In the genomic region with DNA sequence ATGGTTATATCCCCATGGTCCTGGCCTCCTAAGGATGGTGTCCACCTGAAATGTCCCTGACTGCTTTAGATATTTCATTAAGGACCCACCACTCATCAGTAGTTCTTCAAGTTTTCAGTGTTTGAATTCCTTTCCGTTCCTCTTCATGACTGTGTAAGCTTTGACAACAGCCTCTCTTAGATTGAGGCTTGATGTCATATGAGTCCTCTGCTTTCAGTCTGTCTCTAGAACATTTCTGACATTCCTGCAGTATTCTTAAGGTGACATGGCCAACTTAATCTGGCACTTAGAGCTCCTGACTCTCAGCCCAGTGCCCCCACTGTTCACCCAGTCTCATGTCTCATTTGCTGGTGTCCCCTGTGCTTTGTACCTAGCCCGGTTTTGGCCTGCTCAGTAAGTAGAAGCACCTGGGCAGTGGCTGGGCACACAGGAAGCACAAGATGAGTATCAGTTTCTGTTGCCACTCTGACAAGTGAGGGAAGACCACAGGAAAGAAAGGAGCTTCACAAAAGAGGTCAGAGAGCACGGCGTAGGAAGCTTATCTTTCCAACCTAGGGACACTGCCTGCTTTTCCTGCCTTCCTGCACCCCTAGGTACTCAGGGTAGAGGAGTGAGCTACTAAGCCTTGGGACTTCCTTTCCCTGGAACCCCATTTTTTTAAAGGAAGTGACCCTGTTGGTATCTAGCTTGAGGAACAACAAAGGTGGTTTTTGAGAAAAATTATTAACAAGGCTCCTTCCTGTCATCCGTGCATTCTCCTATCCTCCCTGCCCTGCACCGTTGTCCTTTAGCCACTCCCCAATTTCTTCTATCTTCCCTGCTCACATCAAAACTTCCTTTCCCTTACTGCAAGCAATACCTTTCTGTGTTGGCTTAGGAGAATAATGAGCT, we compare ENCODE assay signal across 8 cellular contexts.
DNase-seq lines count a peak whose midpoint lies in the region; ATAC-seq and TF ChIP-seq lines count a peak whose summit lies in the region.

No MANE protein-coding gene starts in this region.

- peak overlapping the region in 1 of 2 experiments; percentile 54; a peak in 2 of 4 replicates for H3K4me3 ChIP-seq in DND-41 (ENCODE audit: low read depth in 1 of 2, low read length in 2 of 2)
- no peak overlapping the region for H3K4me3 ChIP-seq in HUES6 (ENCODE audit: low read depth, low read length)
- peak overlapping the region in 2 of 4 donors; percentile 33 to 61 for H3K4me3 ChIP-seq in esophagus squamous epithelium
- H3K4me3 ChIP-seq in smooth muscle cell, result no peak overlapping the region

- TF ChIP-seq POLR2A in esophagus squamous epithelium (IDR thresholded peaks at IDR 0.05), result peak in 1 of 4 donors; percentile 50

- H3K79me2 ChIP-seq in DND-41 (ENCODE audit: insufficient read depth, low read length) (peaks cover 33% of the 10 kb centered on the region), smooth muscle cell (ENCODE audit: low read depth) (peaks cover 7% of the 10 kb centered on the region)

- no peaks in the 10 kb centered on the region for H3K36me3 Mint-ChIP-seq in glutamatergic neuron (ENCODE audit: unreplicated experiment)

- H3K36me3 ChIP-seq in DND-41 (ENCODE audit: insufficient read depth, low read length), result peaks cover 38% of the 10 kb centered on the region
- H3K36me3 ChIP-seq in HUES6 (ENCODE audit: control insufficient read depth, insufficient read depth, low read length), result peaks cover 38% of the 10 kb centered on the region
- peaks cover 4 to 93% (median 20%) of the 10 kb centered on the region in 3 donors for H3K36me3 ChIP-seq in esophagus squamous epithelium
- no peaks in the 10 kb centered on the region for H3K36me3 ChIP-seq in smooth muscle cell (ENCODE audit: low read depth)

- no peaks in the 10 kb centered on the region for H3K9me3 Mint-ChIP-seq in glutamatergic neuron (ENCODE audit: unreplicated experiment)

- H3K4me2 ChIP-seq in DND-41 (ENCODE audit: insufficient read depth, low read length), result peak overlapping the region; percentile 75
- H3K4me2 ChIP-seq in smooth muscle cell, result no peak overlapping the region

- H3K9ac ChIP-seq in DND-41 (ENCODE audit: low read depth, low read length) (peak overlapping the region; percentile 71), HUES6 (ENCODE audit: low read length) (no peak overlapping the region), smooth muscle cell (ENCODE audit: low read depth) (no peak overlapping the region)

- H4K20me1 ChIP-seq in DND-41 (ENCODE audit: insufficient read depth, low read length) (no peaks in the 10 kb centered on the region), smooth muscle cell (ENCODE audit: low read depth) (no peaks in the 10 kb centered on the region)

- H3K9me3 ChIP-seq in DND-41 (ENCODE audit: insufficient read depth, low read length, severe bottlenecking) (no peaks in the 10 kb centered on the region), HUES6 (ENCODE audit: control insufficient read depth, insufficient read depth, low read depth, low read length) (no peaks in the 10 kb centered on the region), esophagus squamous epithelium (no peaks in the 10 kb centered on the region), smooth muscle cell (replicated peaks; ENCODE audit: low read depth) (no peaks in the 10 kb centered on the region)

- H3K4me1 Mint-ChIP-seq in glutamatergic neuron (ENCODE audit: low read depth, unreplicated experiment), result peaks cover 2% of the 10 kb centered on the region

- TF ChIP-seq CTCF in DND-41 (IDR thresholded peaks at IDR 0.05; ENCODE audit: borderline replicate concordance, extremely low read depth, low read length, poor library complexity, severe bottlenecking), result no peak
- no peak for TF ChIP-seq CTCF in esophagus squamous epithelium (IDR thresholded peaks at IDR 0.05)
- TF ChIP-seq CTCF in glutamatergic neuron (IDR thresholded peaks at IDR 0.05; ENCODE audit: partially characterized antibody, unreplicated experiment), result no peak
- TF ChIP-seq CTCF in smooth muscle cell (IDR thresholded peaks at IDR 0.05; ENCODE audit: borderline replicate concordance, insufficient read depth, poor library complexity, severe bottlenecking), result no peak

- no peak overlapping the region for H3K4me3 Mint-ChIP-seq in glutamatergic neuron (ENCODE audit: unreplicated experiment)

- intact Hi-C loops in esophagus squamous epithelium (cut with DNase I), result no loop called here

- H3K27ac ChIP-seq in DND-41 (ENCODE audit: low read length) (peak overlapping the region; percentile 86), HUES6 (ENCODE audit: low read depth, low read length) (peak overlapping the region; percentile 23; the same call in 1 of the 2 replicates), esophagus squamous epithelium (peak overlapping the region in 3 of 4 donors; percentile 38 to 78 (median 63)), smooth muscle cell (ENCODE audit: low read depth) (no peak overlapping the region)

- H2AFZ ChIP-seq in DND-41 (ENCODE audit: low read depth, low read length) (peak overlapping the region; percentile 29; the same call in 1 of the 2 replicates), smooth muscle cell (ENCODE audit: low read depth) (no peak overlapping the region)

- DNase-seq in DND-41, result peak; percentile 48
- no peak for DNase-seq in esophagus squamous epithelium (lab: John Stamatoyannopoulos, UW)
- no peak for DNase-seq in cortex of kidney (lab: John Stamatoyannopoulos, UW)
- DNase-seq in epidermal melanocyte (ENCODE audit: insufficient read length, low spot score), result no peak
- DNase-seq in glutamatergic neuron, result no peak
- no peak for DNase-seq in smooth muscle cell (lab: John Stamatoyannopoulos, UW; ENCODE audit: unreplicated experiment)

- ATAC-seq in DND-41 (ENCODE audit: insufficient read depth, low read depth) (peak; percentile 31), GM19452 (IDR thresholded peaks at IDR 0.05; ENCODE audit: unreplicated experiment) (peak; percentile 47)

- H3K4me1 ChIP-seq in DND-41 (ENCODE audit: insufficient read depth, low read length) (peaks cover 45% of the 10 kb centered on the region), HUES6 (ENCODE audit: control insufficient read depth, insufficient read depth, low read length) (peaks cover 19% of the 10 kb centered on the region), esophagus squamous epithelium (peaks cover 0 to 45% (median 8%) of the 10 kb centered on the region in 3 donors), smooth muscle cell (ENCODE audit: low read depth) (peaks cover 16% of the 10 kb centered on the region)

- no peak overlapping the region for H3K27ac Mint-ChIP-seq in glutamatergic neuron (ENCODE audit: unreplicated experiment)

- WGBS in esophagus squamous epithelium, 2 donors, result 60% methylated on average over 5 to 6 of the region's 6 CpGs
- WGBS in smooth muscle cell (ENCODE audit: low lambda C conversion rate), result 94% methylated on average over 6 of the region's 6 CpGs

- H3K27me3 ChIP-seq in DND-41 (ENCODE audit: insufficient read depth, low read length, poor library complexity) (no peaks in the 10 kb centered on the region), HUES6 (ENCODE audit: control insufficient read depth, insufficient read depth, low read length) (no peaks in the 10 kb centered on the region), esophagus squamous epithelium (no peaks in the 10 kb centered on the region), smooth muscle cell (ENCODE audit: low read depth) (no peaks in the 10 kb centered on the region)

- peaks cover 8% of the 10 kb centered on the region for H3F3A ChIP-seq in smooth muscle cell (ENCODE audit: low read depth)

- no peaks in the 10 kb centered on the region for H3K27me3 Mint-ChIP-seq in glutamatergic neuron (ENCODE audit: unreplicated experiment)
